ENCODE assay signal across 1 cellular context in genomic region chr1:15847100-15847892, GRCh38.
TF ChIP-seq lines count a peak whose summit lies in the region.

A gene with protein sequence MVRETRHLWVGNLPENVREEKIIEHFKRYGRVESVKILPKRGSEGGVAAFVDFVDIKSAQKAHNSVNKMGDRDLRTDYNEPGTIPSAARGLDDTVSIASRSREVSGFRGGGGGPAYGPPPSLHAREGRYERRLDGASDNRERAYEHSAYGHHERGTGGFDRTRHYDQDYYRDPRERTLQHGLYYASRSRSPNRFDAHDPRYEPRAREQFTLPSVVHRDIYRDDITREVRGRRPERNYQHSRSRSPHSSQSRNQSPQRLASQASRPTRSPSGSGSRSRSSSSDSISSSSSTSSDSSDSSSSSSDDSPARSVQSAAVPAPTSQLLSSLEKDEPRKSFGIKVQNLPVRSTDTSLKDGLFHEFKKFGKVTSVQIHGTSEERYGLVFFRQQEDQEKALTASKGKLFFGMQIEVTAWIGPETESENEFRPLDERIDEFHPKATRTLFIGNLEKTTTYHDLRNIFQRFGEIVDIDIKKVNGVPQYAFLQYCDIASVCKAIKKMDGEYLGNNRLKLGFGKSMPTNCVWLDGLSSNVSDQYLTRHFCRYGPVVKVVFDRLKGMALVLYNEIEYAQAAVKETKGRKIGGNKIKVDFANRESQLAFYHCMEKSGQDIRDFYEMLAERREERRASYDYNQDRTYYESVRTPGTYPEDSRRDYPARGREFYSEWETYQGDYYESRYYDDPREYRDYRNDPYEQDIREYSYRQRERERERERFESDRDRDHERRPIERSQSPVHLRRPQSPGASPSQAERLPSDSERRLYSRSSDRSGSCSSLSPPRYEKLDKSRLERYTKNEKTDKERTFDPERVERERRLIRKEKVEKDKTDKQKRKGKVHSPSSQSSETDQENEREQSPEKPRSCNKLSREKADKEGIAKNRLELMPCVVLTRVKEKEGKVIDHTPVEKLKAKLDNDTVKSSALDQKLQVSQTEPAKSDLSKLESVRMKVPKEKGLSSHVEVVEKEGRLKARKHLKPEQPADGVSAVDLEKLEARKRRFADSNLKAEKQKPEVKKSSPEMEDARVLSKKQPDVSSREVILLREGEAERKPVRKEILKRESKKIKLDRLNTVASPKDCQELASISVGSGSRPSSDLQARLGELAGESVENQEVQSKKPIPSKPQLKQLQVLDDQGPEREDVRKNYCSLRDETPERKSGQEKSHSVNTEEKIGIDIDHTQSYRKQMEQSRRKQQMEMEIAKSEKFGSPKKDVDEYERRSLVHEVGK (N-terminal part only) (plus strand): TSS chr1:15847707. CDS start chr1:15848068, 361 bp downstream.

TF ChIP-seq in K562, 482 proteins besides CTCF, POLR2A, EP300 and RAD21 (continued from another document and continues in another):
- TF ChIP-seq ZNF707 (CRISPR knock-in tag; conservative IDR thresholded peaks at IDR 0.05) (peak; percentile 51; the same call in 1 of the 2 replicates), FOXK1 (CRISPR knock-in tag; IDR thresholded peaks at IDR 0.05; ENCODE audit: borderline replicate concordance) (peak; percentile 83; the same call in 1 of the 2 replicates), NFYB (IDR thresholded peaks at IDR 0.05; ENCODE audit: extremely low read depth, insufficient read length) (no peak), HNRNPK (IDR thresholded peaks at IDR 0.05; ENCODE audit: low read depth, low read length, poor library complexity, severe bottlenecking) (no peak), MEIS2 (IDR thresholded peaks at IDR 0.05; ENCODE audit: partially characterized antibody) (peak; percentile 95), MCM3 (IDR thresholded peaks at IDR 0.05) (no peak), YY1 (IDR thresholded peaks at IDR 0.05; ENCODE audit: borderline replicate concordance in 1 of 3, control insufficient read depth in 1 of 3, extremely low read depth in 1 of 3, insufficient read depth in 3 of 3, insufficient read length in 1 of 3, insufficient replicate concordance in 2 of 3, low read depth in 1 of 3, low read length in 2 of 3) (peak in 2 of 3 experiments; percentile 48 to 52), PBX2 (CRISPR knock-in tag; IDR thresholded peaks at IDR 0.05; ENCODE audit: low read depth) (no peak), PBX2 (tag; conservative IDR thresholded peaks at IDR 0.05; ENCODE audit: low read depth) (no peak), ZNF12 (CRISPR knock-in tag; IDR thresholded peaks at IDR 0.05) (0 out of 2 replicates have a peak, but pooled peaks have one; percentile 30), NCOA2 (IDR thresholded peaks at IDR 0.05; ENCODE audit: partially characterized antibody in 2 of 2) (no peak), EHMT2 (IDR thresholded peaks at IDR 0.05) (no peak), GTF2F1 (IDR thresholded peaks at IDR 0.05; ENCODE audit: low read depth, low read length) (peak; percentile 81), ADNP (tag; IDR thresholded peaks at IDR 0.05) (no peak), ZBTB34 (CRISPR knock-in tag; IDR thresholded peaks at IDR 0.05) (no peak), POLR2AphosphoS2 (IDR thresholded peaks at IDR 0.05; ENCODE audit: low read length) (peak; percentile 77; the same call in 1 of the 2 replicates), MYBL2 (IDR thresholded peaks at IDR 0.05; ENCODE audit: low read depth) (no peak), MYBL2 (CRISPR knock-in tag; IDR thresholded peaks at IDR 0.05; ENCODE audit: borderline replicate concordance) (no peak), RFX5 (IDR thresholded peaks at IDR 0.05; ENCODE audit: low read depth, low read length) (no peak), SLC30A9 (CRISPR knock-in tag; IDR thresholded peaks at IDR 0.05) (no peak), ZKSCAN3 (CRISPR knock-in tag; IDR thresholded peaks at IDR 0.05) (no peak), IRF2 (CRISPR knock-in tag; IDR thresholded peaks at IDR 0.05) (no peak), SP2 (IDR thresholded peaks at IDR 0.05; ENCODE audit: extremely low read depth, low read depth, low read length, poor library complexity, severe bottlenecking) (no peak), SMARCA4 (IDR thresholded peaks at IDR 0.05) (no peak), SUPT5H (IDR thresholded peaks at IDR 0.05) (peak; percentile 89), ARID1B (IDR thresholded peaks at IDR 0.05) (no peak; the same call in 1 of the 2 replicates), HDAC1 (IDR thresholded peaks at IDR 0.05) (no peak; a peak in 1 of 4 replicates), EZH2 (IDR thresholded peaks at IDR 0.05; ENCODE audit: borderline replicate concordance, low read depth, low read length) (no peak), ZNF699 (CRISPR knock-in tag; IDR thresholded peaks at IDR 0.05; ENCODE audit: insufficient replicate concordance) (no peak), PHB (CRISPR knock-in tag; IDR thresholded peaks at IDR 0.05) (peak; percentile 76; the same call in 1 of the 2 replicates), HMBOX1 (IDR thresholded peaks at IDR 0.05) (no peak), RNF2 (IDR thresholded peaks at IDR 0.05) (no peak), ZNF143 (CRISPR knock-in tag; IDR thresholded peaks at IDR 0.05) (no peak), EP400 (IDR thresholded peaks at IDR 0.05) (no peak; the same call in 1 of the 2 replicates), ZNF253 (CRISPR knock-in tag; conservative IDR thresholded peaks at IDR 0.05) (no peak), SRSF9 (IDR thresholded peaks at IDR 0.05; ENCODE audit: borderline replicate concordance, low read depth, low read length) (no peak), ZNF134 (CRISPR knock-in tag; conservative IDR thresholded peaks at IDR 0.05) (no peak), TAF9B (IDR thresholded peaks at IDR 0.05; ENCODE audit: partially characterized antibody) (no peak), ZNF77 (CRISPR knock-in tag; IDR thresholded peaks at IDR 0.05) (no peak), ZNF507 (tag; conservative IDR thresholded peaks at IDR 0.05) (no peak), HMGN3 (IDR thresholded peaks at IDR 0.05; ENCODE audit: borderline replicate concordance, extremely low read depth, insufficient read length, low read depth, low read length) (peak; percentile 94), FOXM1 (IDR thresholded peaks at IDR 0.05; ENCODE audit: low read depth) (no peak), FOXM1 (CRISPR knock-in tag; IDR thresholded peaks at IDR 0.05; ENCODE audit: low read depth) (peak; percentile 76; the same call in 1 of the 2 replicates), THRAP3 (IDR thresholded peaks at IDR 0.05; ENCODE audit: borderline replicate concordance) (no peak), ZBTB8A (IDR thresholded peaks at IDR 0.05; ENCODE audit: partially characterized antibody) (no peak), PURB (CRISPR knock-in tag; IDR thresholded peaks at IDR 0.05; ENCODE audit: low read depth) (no peak), ETS1 (conservative IDR thresholded peaks at IDR 0.05; ENCODE audit: control insufficient read depth, low read depth, low read length) (peak; percentile 78; the same call in 1 of the 2 replicates), TAF7 (tag; IDR thresholded peaks at IDR 0.05) (no peak), SMAD3 (CRISPR knock-in tag; conservative IDR thresholded peaks at IDR 0.05) (0 out of 2 replicates have a peak, but pooled peaks have one; percentile 32), FOXA1 (IDR thresholded peaks at IDR 0.05; ENCODE audit: borderline replicate concordance) (no peak), RBM34 (IDR thresholded peaks at IDR 0.05; ENCODE audit: borderline replicate concordance, insufficient read depth, low read length) (no peak), ZNF263 (CRISPR knock-in tag; IDR thresholded peaks at IDR 0.05; ENCODE audit: borderline replicate concordance) (no peak), MCM7 (IDR thresholded peaks at IDR 0.05) (no peak), ZNF830 (CRISPR knock-in tag; IDR thresholded peaks at IDR 0.05) (no peak), BDP1 (IDR thresholded peaks at IDR 0.05; ENCODE audit: insufficient read depth, insufficient read length) (no peak), ETV1 (tag; conservative IDR thresholded peaks at IDR 0.05; ENCODE audit: low read depth) (peak; percentile 74), DACH1 (IDR thresholded peaks at IDR 0.05; ENCODE audit: partially characterized antibody) (no peak), ZNF232 (CRISPR knock-in tag; IDR thresholded peaks at IDR 0.05) (no peak), CREBBP (IDR thresholded peaks at IDR 0.05; ENCODE audit: low read depth, low read length) (no peak), NFXL1 (CRISPR knock-in tag; IDR thresholded peaks at IDR 0.05) (0 out of 2 replicates have a peak, but pooled peaks have one; percentile 20), ZNF384 (IDR thresholded peaks at IDR 0.05; ENCODE audit: low read depth, low read length) (peak; percentile 79), DPF2 (IDR thresholded peaks at IDR 0.05) (peak; percentile 64; the same call in 1 of the 2 replicates), CBX8 (IDR thresholded peaks at IDR 0.05; ENCODE audit: borderline replicate concordance, extremely low read depth, low read depth, low read length, poor library complexity, severe bottlenecking) (no peak), ZBED1 (IDR thresholded peaks at IDR 0.05) (no peak; the same call in 1 of the 2 replicates), NCOR1 (IDR thresholded peaks at IDR 0.05) (no peak), CHD2 (IDR thresholded peaks at IDR 0.05; ENCODE audit: low read depth, low read length) (peak; percentile 6; the same call in 1 of the 2 replicates), TEAD4 (IDR thresholded peaks at IDR 0.05; ENCODE audit: low read length) (peak; percentile 33; the same call in 1 of the 2 replicates), TEAD4 (CRISPR knock-in tag; IDR thresholded peaks at IDR 0.05; ENCODE audit: borderline replicate concordance) (no peak)
- TF ChIP-seq, protein P1, sequence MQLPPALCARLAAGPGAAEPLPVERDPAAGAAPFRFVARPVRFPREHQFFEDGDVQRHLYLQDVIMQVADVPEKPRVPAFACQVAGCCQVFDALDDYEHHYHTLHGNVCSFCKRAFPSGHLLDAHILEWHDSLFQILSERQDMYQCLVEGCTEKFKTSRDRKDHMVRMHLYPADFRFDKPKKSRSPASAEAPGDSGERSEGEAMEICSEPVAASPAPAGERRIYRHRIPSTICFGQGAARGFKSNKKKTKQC (CRISPR knock-in tag; IDR thresholded peaks at IDR 0.05), result peak; percentile 19
- TF ChIP-seq, protein P2, sequence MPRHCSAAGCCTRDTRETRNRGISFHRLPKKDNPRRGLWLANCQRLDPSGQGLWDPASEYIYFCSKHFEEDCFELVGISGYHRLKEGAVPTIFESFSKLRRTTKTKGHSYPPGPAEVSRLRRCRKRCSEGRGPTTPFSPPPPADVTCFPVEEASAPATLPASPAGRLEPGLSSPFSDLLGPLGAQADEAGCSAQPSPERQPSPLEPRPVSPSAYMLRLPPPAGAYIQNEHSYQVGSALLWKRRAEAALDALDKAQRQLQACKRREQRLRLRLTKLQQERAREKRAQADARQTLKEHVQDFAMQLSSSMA (CRISPR knock-in tag; IDR thresholded peaks at IDR 0.05), result no peak
